In the genomic region with DNA sequence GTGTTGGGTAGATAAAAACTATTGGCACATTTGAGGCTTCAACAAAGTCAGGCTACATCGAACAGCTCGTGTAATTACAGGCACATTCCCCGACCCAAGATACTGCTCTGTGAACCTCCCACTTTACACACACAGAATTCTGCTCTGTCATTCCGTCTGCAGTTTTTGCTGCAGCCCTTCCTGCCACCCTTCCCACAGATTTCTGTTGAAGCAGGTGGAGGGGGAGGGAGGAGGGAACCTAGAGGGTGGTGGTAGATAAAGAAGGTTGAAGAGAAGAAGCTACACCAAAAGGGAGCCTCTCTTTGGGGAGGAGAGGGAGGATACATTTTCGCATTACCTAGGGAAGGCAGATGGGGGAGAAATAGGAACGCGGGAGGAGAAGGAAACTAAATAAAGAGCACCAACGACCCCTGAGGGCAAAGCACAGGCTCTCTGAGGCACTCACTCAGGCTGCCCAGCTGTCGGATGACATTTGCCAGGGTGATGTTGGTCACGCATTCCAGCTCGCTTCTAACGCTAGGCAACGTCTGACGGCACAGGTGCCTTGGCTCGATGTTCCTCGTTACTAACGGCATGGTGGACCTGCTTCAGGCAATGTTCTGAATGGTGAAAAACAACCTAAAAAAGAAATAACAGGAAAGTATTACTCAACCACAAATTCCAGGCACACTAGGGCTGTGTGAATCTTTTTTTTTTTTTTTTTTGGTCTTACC, we compare ENCODE assay signal across 8 cellular contexts. TPM values are rescaled to one million over a fixed set of nuclear protein-coding genes. Genes with fewer than 3 reads are reported as not detected.
DNase-seq lines count a peak whose midpoint lies in the region; ATAC-seq, FAIRE-seq and TF ChIP-seq lines count a peak whose summit lies in the region.

No MANE protein-coding gene starts in this region.

- H3K4me2 ChIP-seq in K562 (ENCODE audit: insufficient read depth, low read length) = peak overlapping the region; percentile 71

- peaks cover 20 to 55% of the 10 kb centered on the region in 2 experiments for H3K4me1 ChIP-seq in K562 (replicated peaks in 1 of 2; ENCODE audit: control insufficient read depth in 2 of 2, insufficient read depth in 2 of 2, low read length in 2 of 2)

- POLR2A ChIA-PET in K562 (lab: Yijun Ruan, JAX) = interaction anchor here (0.6 to 3.4 kb wide), 7 partner anchors 9 to 209 kb away, joined by 3 to 17 read pairs (median 4); no protein-coding TSS in a partner anchor

- ATAC-seq in K562 = peak; percentile 97

- TF ChIP-seq RAD21 in K562 (CRISPR knock-in tag; conservative IDR thresholded peaks at IDR 0.05 in 1 of 2, IDR thresholded peaks at IDR 0.05 in 1 of 2) = peak in 1 of 2 experiments; percentile 38; a peak in 2 of 4 replicates

- DNase-seq in CD1c-positive myeloid dendritic cell (ENCODE audit: extremely low spot score) = peak; percentile 26
- peak; percentile 22 for DNase-seq in NCI-H2227 treated with DMSO at 0.1 percent for 48 hours (lab: John Stamatoyannopoulos, UW)
- peak; percentile 42 to 96 (median 71) for DNase-seq in K562 (ENCODE audit: extremely low read depth in 1 of 4, low spot score in 3 of 4)
- DNase-seq in NCI-H2107 (lab: John Stamatoyannopoulos, UW) = no peak
- no peak for DNase-seq in NCI-H2029 (lab: John Stamatoyannopoulos, UW)
- DNase-seq in NCI-H2107 treated with DMSO at 0.1 percent for 48 hours (lab: John Stamatoyannopoulos, UW; ENCODE audit: unreplicated experiment) = no peak

- H3K27ac Mint-ChIP-seq in stimulated activated naive CD8-positive, alpha-beta T cell treated with anti-CD3 and anti-CD28 coated beads, Interleukin-15, Interleukin-2, amounts not matched to agents 100 ng/mL and 50 ng/mL, for 24 hours = peak overlapping the region; percentile 92

- H3K36me3 ChIP-seq in K562 (ENCODE audit: control insufficient read depth, insufficient read depth, low read length) = peaks cover 45% of the 10 kb centered on the region

- H3K4me1 Mint-ChIP-seq in stimulated activated naive CD8-positive, alpha-beta T cell treated with anti-CD3 and anti-CD28 coated beads, Interleukin-15, Interleukin-2, amounts not matched to agents 100 ng/mL and 50 ng/mL, for 24 hours (ENCODE audit: low read depth) = peaks cover 85% of the 10 kb centered on the region

- peak; percentile 97 for FAIRE-seq in K562 (lab: Jason Lieb, UNC)

- H3K36me3 Mint-ChIP-seq in stimulated activated naive CD8-positive, alpha-beta T cell treated with anti-CD3 and anti-CD28 coated beads, Interleukin-15, Interleukin-2, amounts not matched to agents 100 ng/mL and 50 ng/mL, for 24 hours (ENCODE audit: low read depth) = peaks cover 28% of the 10 kb centered on the region

- peak overlapping the region; percentile 42 to 66; a peak in 3 of 4 replicates for H3K9ac ChIP-seq in K562 (ENCODE audit: insufficient read depth in 1 of 2, low read depth in 2 of 2, low read length in 2 of 2)

- CTCF ChIA-PET in K562 (lab: Yijun Ruan, JAX; ENCODE audit: low intra/inter-chr PET ratio) = interaction anchor here (0.6 kb wide), 1 partner anchor 36 kb away, joined by 4 read pairs; the partner anchor contains the start of gene GPR3

- H3K4me3 Mint-ChIP-seq in stimulated activated naive CD8-positive, alpha-beta T cell treated with anti-CD3 and anti-CD28 coated beads, Interleukin-15, Interleukin-2, amounts not matched to agents 100 ng/mL and 50 ng/mL, for 24 hours = peak overlapping the region; percentile 81

- no peak overlapping the region for H3K4me3 ChIP-seq in K562

- no peaks in the 10 kb centered on the region for H3K9me3 ChIP-seq in K562 (replicated peaks; ENCODE audit: control insufficient read depth, insufficient read depth, low read depth, low read length)

- peak overlapping the region; percentile 26; the same call in 1 of the 2 replicates for H2AFZ ChIP-seq in K562 (ENCODE audit: low read depth, low read length)

- intact Hi-C loops in K562 (cut with micrococcal nuclease) = loop anchor here (1.0 to 5.0 kb wide), 2 partner anchors 59 to 101 kb away; no protein-coding TSS in a partner anchor

- no peak for TF ChIP-seq POLR2A in K562 (conservative IDR thresholded peaks at IDR 0.05)

- peaks cover 12% of the 10 kb centered on the region for H3K9me1 ChIP-seq in K562 (ENCODE audit: control insufficient read depth, insufficient read depth, low read length)

- TF ChIP-seq EP300 in K562 (IDR thresholded peaks at IDR 0.05; ENCODE audit: low read length) = peak; percentile 91

- H3K27ac ChIP-seq in K562 (ENCODE audit: extremely low read depth, low read depth, low read length) (peak overlapping the region; percentile 81), layer of hippocampus (ENCODE audit: low read depth, low read length) (peak overlapping the region; percentile 79)

- WGBS in K562 (ENCODE audit: insufficient coverage, low coverage, missing lambda C conversion rate) = 8% methylated on average over 17 of the region's 17 CpGs

- H3K9me3 Mint-ChIP-seq in stimulated activated naive CD8-positive, alpha-beta T cell treated with anti-CD3 and anti-CD28 coated beads, Interleukin-15, Interleukin-2, amounts not matched to agents 100 ng/mL and 50 ng/mL, for 24 hours = no peaks in the 10 kb centered on the region

- no peak for TF ChIP-seq CTCF in K562 (IDR thresholded peaks at IDR 0.05 in 2 of 3, conservative IDR thresholded peaks at IDR 0.05 in 1 of 3; ENCODE audit: insufficient read depth in 2 of 3, low read depth in 1 of 3, low read length in 3 of 3)

- no peaks in the 10 kb centered on the region for H3K27me3 Mint-ChIP-seq in stimulated activated naive CD8-positive, alpha-beta T cell treated with anti-CD3 and anti-CD28 coated beads, Interleukin-15, Interleukin-2, amounts not matched to agents 100 ng/mL and 50 ng/mL, for 24 hours

- H3K79me2 ChIP-seq in K562 (ENCODE audit: control insufficient read depth, insufficient read depth, low read length) = peaks cover 88% of the 10 kb centered on the region

- H3K27me3 ChIP-seq in K562 (ENCODE audit: control insufficient read depth in 2 of 2, insufficient read depth in 2 of 2, low read length in 2 of 2) (no peaks in the 10 kb centered on the region), layer of hippocampus (ENCODE audit: control insufficient read depth, insufficient read depth, low read length) (no peaks in the 10 kb centered on the region)

- BruUV-seq in K562 (replicated peaks; lab: Mats Ljungman, UMichigan) = no TSS peak

- in situ Hi-C loops in K562 (cut with MboI) = loop anchor here (10.0 kb wide), 1 partner anchor 176 kb away; the partner anchor contains the start of gene AHDC1

- H4K20me1 ChIP-seq in K562 (replicated peaks; ENCODE audit: control insufficient read depth, insufficient read depth, low read length) = peaks cover 5% of the 10 kb centered on the region; the same call in 1 of the 2 replicates

RNA-seq across cellular contexts. Expression of gene GPR3, which starts 36.0 kb away (rescaled TPM):
- total RNA-seq in K562 (2011; cell fraction: chromatin; rRNA removed; ENCODE audit: low replicate concordance) = 14.5 and 40.1 TPM in 2 replicates
- 36.8 and 39.4 TPM in 2 replicates for total RNA-seq in K562 (2011; cell fraction: nucleolus; rRNA removed)
- 27.8 and 27.9 TPM in 2 replicates for total RNA-seq in K562 (2011; cell fraction: nucleoplasm; rRNA removed)
- total RNA-seq in K562 (2014; rRNA removed) (3.7 and 6.2 TPM in 2 replicates), K562 (2014; rRNA removed; fragmentation: Illumina TruSeq; extraction: Trizol) (2.9 and 3.4 TPM in 2 replicates), K562 (2015; rRNA removed; fragmentation: Illumina TruSeq; extraction: Trizol) (3.5 and 3.7 TPM in 2 replicates), K562 (2021) (10.9 and 11.0 TPM in 2 replicates)
- polyA plus RNA-seq in K562 (2011; rRNA removed) (8.2 and 19.3 TPM in 2 replicates), K562 (2014; fragmentation: Illumina TruSeq; extraction: Trizol) (10.1 and 11.6 TPM in 2 replicates), K562 (2014; fragmentation: Nextera tagmentation; extraction: Ambion mirVana) (under 1 TPM; 0.24 to 0.59 TPM), K562 (2014; rRNA removed) (11.5 and 14.9 TPM in 2 replicates)
- 26.0 and 34.4 TPM in 2 replicates for polyA plus RNA-seq in K562 (2011; cell fraction: cytosol; rRNA removed)
- 68.2 and 75.5 TPM in 2 replicates for polyA plus RNA-seq in K562 (2011; cell fraction: nucleus; rRNA removed)
- polyA plus RNA-seq in K562 (2012) = 10.0 and 10.7 TPM in 2 replicates
- polyA minus RNA-seq in K562 (2011; rRNA and poly(A)+ RNA removed) = 8.0 and 9.3 TPM in 2 replicates
- 7.3 and 7.9 TPM in 2 replicates for polyA minus RNA-seq in K562 (2011; cell fraction: cytosol; rRNA and poly(A)+ RNA removed)
- polyA minus RNA-seq in K562 (2011; cell fraction: nucleus; rRNA and poly(A)+ RNA removed) = 11.1 and 11.6 TPM in 2 replicates

RNA-seq across cellular contexts. Expression of gene CD164L2, which starts 45.3 kb away (rescaled TPM):
- 2.6 and 7.4 TPM in 2 replicates for total RNA-seq in K562 (2011; cell fraction: chromatin; rRNA removed; ENCODE audit: low replicate concordance)
- total RNA-seq in K562 (2011; cell fraction: nucleolus; rRNA removed) = 5.0 and 5.4 TPM in 2 replicates
- 5.1 and 5.8 TPM in 2 replicates for total RNA-seq in K562 (2011; cell fraction: nucleoplasm; rRNA removed)
- 0.29 and 0.45 TPM in 2 replicates for total RNA-seq in K562 (2014; rRNA removed)
- 0.18 TPM in 1 of 2 replicates, not detected in the other for total RNA-seq in K562 (2014; rRNA removed; fragmentation: Illumina TruSeq; extraction: Trizol)
- 0.14 and 0.19 TPM in 2 replicates for total RNA-seq in K562 (2015; rRNA removed; fragmentation: Illumina TruSeq; extraction: Trizol)
- 0.49 and 0.72 TPM in 2 replicates for total RNA-seq in K562 (2021)
- 0.92 and 2.8 TPM in 2 replicates for polyA plus RNA-seq in K562 (2011; rRNA removed)
- polyA plus RNA-seq in K562 (2011; cell fraction: cytosol; rRNA removed) = 0.92 and 1.2 TPM in 2 replicates
- polyA plus RNA-seq in K562 (2011; cell fraction: nucleus; rRNA removed) = 15.3 and 19.6 TPM in 2 replicates
- 1.2 and 1.7 TPM in 2 replicates for polyA plus RNA-seq in K562 (2012)
- polyA plus RNA-seq in K562 (2014; fragmentation: Illumina TruSeq; extraction: Trizol) = 0.31 and 0.65 TPM in 2 replicates
- polyA plus RNA-seq in K562 (2014; fragmentation: Nextera tagmentation; extraction: Ambion mirVana) = under 1 TPM in 1 of 2 experiments, not detected in 1; 0.08 TPM
- polyA plus RNA-seq in K562 (2014; rRNA removed) = 0.63 and 0.91 TPM in 2 replicates
- polyA minus RNA-seq in K562 (2011; rRNA and poly(A)+ RNA removed) = 0.28 and 0.57 TPM in 2 replicates
- polyA minus RNA-seq in K562 (2011; cell fraction: cytosol; rRNA and poly(A)+ RNA removed) = not detected in 2 replicates
- polyA minus RNA-seq in K562 (2011; cell fraction: nucleus; rRNA and poly(A)+ RNA removed) = 1.1 and 2.4 TPM in 2 replicates

RNA-seq across cellular contexts. Expression of gene FCN3, which starts 53.8 kb away (rescaled TPM):
- total RNA-seq in K562 (2011; cell fraction: chromatin; rRNA removed; ENCODE audit: low replicate concordance) = not detected in 2 replicates
- total RNA-seq in K562 (2011; cell fraction: nucleolus; rRNA removed) = not detected in 2 replicates
- total RNA-seq in K562 (2011; cell fraction: nucleoplasm; rRNA removed) = not detected in 2 replicates
- total RNA-seq in K562 (2014; rRNA removed) (not detected in 2 replicates), K562 (2014; rRNA removed; fragmentation: Illumina TruSeq; extraction: Trizol) (not detected in 2 replicates), K562 (2015; rRNA removed; fragmentation: Illumina TruSeq; extraction: Trizol) (not detected in 2 replicates), K562 (2021) (0.31 and 0.49 TPM in 2 replicates)
- polyA plus RNA-seq in K562 (2011; rRNA removed) (0.15 TPM in 1 of 2 replicates, not detected in the other), K562 (2014; fragmentation: Illumina TruSeq; extraction: Trizol) (not detected in 2 replicates), K562 (2014; fragmentation: Nextera tagmentation; extraction: Ambion mirVana) (not detected), K562 (2014; rRNA removed) (not detected in 2 replicates)
- polyA plus RNA-seq in K562 (2011; cell fraction: cytosol; rRNA removed) = 0.06 TPM in 1 of 2 replicates, not detected in the other
- polyA plus RNA-seq in K562 (2011; cell fraction: nucleus; rRNA removed) = 0.35 TPM in 1 of 2 replicates, not detected in the other
- 0.21 TPM in 1 of 2 replicates, not detected in the other for polyA plus RNA-seq in K562 (2012)
- not detected in 2 replicates for polyA minus RNA-seq in K562 (2011; rRNA and poly(A)+ RNA removed)
- not detected in 2 replicates for polyA minus RNA-seq in K562 (2011; cell fraction: cytosol; rRNA and poly(A)+ RNA removed)
- not detected in 2 replicates for polyA minus RNA-seq in K562 (2011; cell fraction: nucleus; rRNA and poly(A)+ RNA removed)

Comparison
In these comparisons a context has a peak if more than half of its experiments do, and no peak if none do; other contexts are left out.
1. DNase-seq: peak in CD1c-positive myeloid dendritic cell (single experiment), NCI-H2227 treated with DMSO at 0.1 percent for 48 hours (single experiment) and K562 (4 of 4); none in NCI-H2107 (single experiment), NCI-H2029 (single experiment) and NCI-H2107 treated with DMSO at 0.1 percent for 48 hours (single experiment).